In the genomic region with DNA sequence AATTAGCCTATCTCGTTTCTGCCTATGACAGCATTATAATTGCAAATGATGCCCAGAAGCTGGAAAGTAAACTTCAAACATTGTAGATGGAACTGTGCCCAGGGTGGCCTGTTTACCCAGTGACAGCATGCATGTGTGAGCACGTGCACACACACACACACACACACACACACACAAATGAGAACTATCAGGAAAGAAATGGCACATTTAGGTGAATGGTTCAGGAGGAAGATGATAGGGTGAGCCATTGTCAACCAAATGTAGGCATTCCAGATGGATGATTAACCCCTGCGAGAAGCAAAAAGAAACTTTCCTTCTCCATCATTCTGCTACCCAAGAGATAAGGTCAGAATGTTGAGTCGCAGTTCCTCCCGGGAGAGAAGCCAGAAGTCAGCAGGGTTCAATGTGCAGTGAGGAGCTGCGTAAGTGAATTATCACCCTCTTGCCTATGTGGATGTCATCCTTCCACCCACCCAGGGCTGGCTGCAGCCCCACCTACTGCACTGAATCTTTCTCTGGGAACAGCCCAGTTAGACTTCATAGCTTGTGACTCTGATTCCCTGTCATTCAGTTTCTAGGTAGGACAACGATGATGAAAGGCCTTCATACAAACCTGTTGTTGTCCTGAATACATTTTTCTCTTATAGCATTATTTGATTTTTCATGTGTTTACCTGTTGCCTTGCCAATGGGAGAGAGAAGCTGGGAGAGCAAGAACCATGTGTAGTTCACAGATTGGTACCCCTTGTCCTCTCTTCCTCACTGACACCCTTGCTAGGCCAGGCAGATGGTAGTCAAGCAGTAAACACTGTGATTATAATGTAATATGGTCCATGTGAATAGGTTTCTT, we compare ENCODE assay signal across 25 cellular contexts. TPM values are rescaled to one million over a fixed set of nuclear protein-coding genes. Genes with fewer than 3 reads are reported as not detected.
DNase-seq lines count a peak whose midpoint lies in the region; ATAC-seq, FAIRE-seq and TF ChIP-seq lines count a peak whose summit lies in the region.
"Had no signal": no experiment of that assay in that cellular context is flagged by ENCODE, and none has a peak within 500 bp of the region (broad histone marks: within the 10 kb centered on the region; RNA-seq: fewer than 3 reads in every experiment).

No MANE protein-coding gene starts in this region.

- no peak for TF ChIP-seq CTCF in fibroblast of villous mesenchyme (IDR thresholded peaks at IDR 0.05; ENCODE audit: insufficient read depth, low read depth, low read length)
- TF ChIP-seq CTCF in tibial nerve (IDR thresholded peaks at IDR 0.05) = no peak

- H3K9me3 ChIP-seq in small intestine (ENCODE audit: control insufficient read depth, low read depth) = no peaks in the 10 kb centered on the region
- H3K9me3 ChIP-seq in tibial nerve = no peaks in the 10 kb centered on the region
- H3K9me3 ChIP-seq: lower lobe of right lung, psoas muscle had no signal

- no peak for TF ChIP-seq POLR2A in tibial nerve (IDR thresholded peaks at IDR 0.05)

- peak overlapping the region in 1 of 2 donors; percentile 24 for H3K27ac ChIP-seq in small intestine (ENCODE audit: low read depth in 1 of 2, low read length in 1 of 2)
- no peak overlapping the region for H3K27ac ChIP-seq in tibial nerve
- H3K27ac ChIP-seq: GM23248, lower lobe of right lung, psoas muscle had no signal

- peaks cover 14% of the 10 kb centered on the region for H3K27me3 Mint-ChIP-seq in T-helper 2 cell treated with Interferon-gamma antibody and Interleukin-4, amounts not matched to agents 5 μg/mL and 100 μg/mL, for 36 hours (ENCODE audit: low read depth)

- no peak for TF ChIP-seq EP300 in tibial nerve (IDR thresholded peaks at IDR 0.05)

- no peak for ATAC-seq in GM19328 (IDR thresholded peaks at IDR 0.05; ENCODE audit: unreplicated experiment)
- ATAC-seq: activated T-cell treated with anti-CD3 and anti-CD28 coated beads, Interleukin-2, amount 50 U/mL, for 72 hours; effector memory CD8-positive, alpha-beta T cell; lower lobe of right lung; natural killer cell; psoas muscle had no signal

- H3K27me3 ChIP-seq in small intestine (ENCODE audit: control insufficient read depth in 2 of 2, insufficient read depth in 2 of 2, low read length in 2 of 2) (no peaks in the 10 kb centered on the region), tibial nerve (no peaks in the 10 kb centered on the region)

- H3K9me3 Mint-ChIP-seq in T-helper 2 cell treated with Interferon-gamma antibody and Interleukin-4, amounts not matched to agents 5 μg/mL and 100 μg/mL, for 36 hours = no peaks in the 10 kb centered on the region
- H3K9me3 Mint-ChIP-seq: activated CD4-positive, alpha-beta memory T cell treated with anti-CD3 and anti-CD28 coated beads, Interleukin-2, amount 10 ng/mL, durations not matched to agents 7 days and 5 days; activated naive CD8-positive, alpha-beta T cell treated with anti-CD3 and anti-CD28 coated beads, Interleukin-2, amount 10 ng/mL, durations not matched to agents 7 days and 5 days; activated T-cell treated with anti-CD3 and anti-CD28 coated beads, Interleukin-2, amount 50 U/mL, for 72 hours; effector memory CD8-positive, alpha-beta T cell; natural killer cell had no signal

- no peak for FAIRE-seq in small intestine (lab: Jason Lieb, UNC)
- FAIRE-seq: RCC 7860 had no signal

- H3K4me3 Mint-ChIP-seq in T-helper 2 cell treated with Interferon-gamma antibody and Interleukin-4, amounts not matched to agents 5 μg/mL and 100 μg/mL, for 36 hours = no peak overlapping the region
- H3K4me3 Mint-ChIP-seq: activated CD4-positive, alpha-beta memory T cell treated with anti-CD3 and anti-CD28 coated beads, Interleukin-2, amount 10 ng/mL, durations not matched to agents 7 days and 5 days; activated naive CD8-positive, alpha-beta T cell treated with anti-CD3 and anti-CD28 coated beads, Interleukin-2, amount 10 ng/mL, durations not matched to agents 7 days and 5 days; activated T-cell treated with anti-CD3 and anti-CD28 coated beads, Interleukin-2, amount 50 U/mL, for 72 hours; effector memory CD8-positive, alpha-beta T cell; natural killer cell had no signal

- H3K4me1 ChIP-seq in small intestine (ENCODE audit: control insufficient read depth in 2 of 2, insufficient read depth in 1 of 2, low read depth in 1 of 2, low read length in 1 of 2) = peaks cover 0 to 2% of the 10 kb centered on the region in 2 donors
- H3K4me1 ChIP-seq in tibial nerve = peaks cover 0 to 13% (median 4%) of the 10 kb centered on the region in 4 donors
- H3K4me1 ChIP-seq: psoas muscle had no signal

- H3K36me3 Mint-ChIP-seq in T-helper 2 cell treated with Interferon-gamma antibody and Interleukin-4, amounts not matched to agents 5 μg/mL and 100 μg/mL, for 36 hours (ENCODE audit: low read depth) = no peaks in the 10 kb centered on the region
- H3K36me3 Mint-ChIP-seq: activated naive CD8-positive, alpha-beta T cell treated with anti-CD3 and anti-CD28 coated beads, Interleukin-2, amount 10 ng/mL, durations not matched to agents 7 days and 5 days; natural killer cell had no signal

- H3K4me3 ChIP-seq in fibroblast of villous mesenchyme (ENCODE audit: low read depth, low read length) (no peak overlapping the region), small intestine (ENCODE audit: low read depth in 1 of 2, low read length in 2 of 2) (no peak overlapping the region), tibial nerve (no peak overlapping the region)
- H3K4me3 ChIP-seq: GM23248, lower lobe of right lung, psoas muscle had no signal

- 14 to 49% (median 26%) methylated on average over 7 of the region's 7 CpGs for WGBS in small intestine, 3 donors
- WGBS in tibial nerve, 2 donors = 50 to 58% methylated on average over 7 of the region's 7 CpGs

- peaks cover 3% of the 10 kb centered on the region for H3K4me1 Mint-ChIP-seq in T-helper 2 cell treated with Interferon-gamma antibody and Interleukin-4, amounts not matched to agents 5 μg/mL and 100 μg/mL, for 36 hours (ENCODE audit: low read depth)

- DNase-seq in DMS53 (lab: John Stamatoyannopoulos, UW) (peak; percentile 51), DMS53 treated with DMSO at 0.1 percent for 48 hours (lab: John Stamatoyannopoulos, UW; ENCODE audit: unreplicated experiment) (no peak), SHP77 (lab: John Stamatoyannopoulos, UW) (peak; percentile 15 to 35), fibroblast of villous mesenchyme (ENCODE audit: low read depth) (peak; percentile 12), small intestine (peak; percentile 83), tibial nerve (ENCODE audit: low spot score in 2 of 2) (no peak)
- no peak for DNase-seq in T-helper 2 cell treated with Interferon-gamma antibody and Interleukin-4, amounts not matched to agents 5 μg/mL and 100 μg/mL, for 36 hours (ENCODE audit: low spot score)
- DNase-seq: 8988T; activated CD4-positive, alpha-beta memory T cell treated with anti-CD3 and anti-CD28 coated beads, Interleukin-2, amount 10 ng/mL, durations not matched to agents 7 days and 5 days; activated naive CD8-positive, alpha-beta T cell treated with anti-CD3 and anti-CD28 coated beads, Interleukin-2, amount 10 ng/mL, durations not matched to agents 7 days and 5 days; activated T-cell treated with anti-CD3 and anti-CD28 coated beads, Interleukin-2, amount 50 U/mL, for 72 hours; C1 segment of cervical spinal cord; central memory CD4-positive, alpha-beta T cell; effector memory CD8-positive, alpha-beta T cell; GM23248; lower lobe of right lung; natural killer cell; NCI-H1694; NCI-H524 treated with DMSO at 0.1 percent for 48 hours; psoas muscle; stimulated activated CD4-positive, alpha-beta T cell treated with anti-CD3 and anti-CD28 coated beads, Interleukin-12 subunit alpha, Interleukin-12 subunit beta, amount 100 ng/mL, for 4 hours; stimulated activated naive CD4-positive, alpha-beta T cell treated with Interleukin-2 at 50 U/mL for 16 hours; SW 1271 had no signal

- no peaks in the 10 kb centered on the region for H3K36me3 ChIP-seq in small intestine (ENCODE audit: control insufficient read depth in 2 of 2, insufficient read depth in 2 of 2, low read length in 2 of 2)
- no peaks in the 10 kb centered on the region for H3K36me3 ChIP-seq in tibial nerve
- H3K36me3 ChIP-seq: lower lobe of right lung had no signal

- no peak overlapping the region for H3K27ac Mint-ChIP-seq in T-helper 2 cell treated with Interferon-gamma antibody and Interleukin-4, amounts not matched to agents 5 μg/mL and 100 μg/mL, for 36 hours
- H3K27ac Mint-ChIP-seq: activated CD4-positive, alpha-beta memory T cell treated with anti-CD3 and anti-CD28 coated beads, Interleukin-2, amount 10 ng/mL, durations not matched to agents 7 days and 5 days; activated naive CD8-positive, alpha-beta T cell treated with anti-CD3 and anti-CD28 coated beads, Interleukin-2, amount 10 ng/mL, durations not matched to agents 7 days and 5 days; activated T-cell treated with anti-CD3 and anti-CD28 coated beads, Interleukin-2, amount 50 U/mL, for 72 hours; effector memory CD8-positive, alpha-beta T cell; natural killer cell had no signal

RNA-seq across cellular contexts. Expression of gene APOB, which starts 3.5 kb away (rescaled TPM):
- under 0.01 TPM in 2 replicates for total RNA-seq in fibroblast of villous mesenchyme
- polyA plus RNA-seq in small intestine = 100 to 1,000 TPM in 2 of 3 donors, 10 to 100 TPM in 1; 14.1 to 140 (median 136) TPM
- 1 to 10 TPM; 2.1 to 4.2 (median 2.9) TPM for total RNA-seq in tibial nerve
- total RNA-seq: activated CD4-positive, alpha-beta memory T cell treated with anti-CD3 and anti-CD28 coated beads, Interleukin-2, amount 10 ng/mL, durations not matched to agents 7 days and 5 days; activated naive CD8-positive, alpha-beta T cell treated with anti-CD3 and anti-CD28 coated beads, Interleukin-2, amount 10 ng/mL, durations not matched to agents 7 days and 5 days; activated T-cell treated with anti-CD3 and anti-CD28 coated beads, Interleukin-2, amount 50 U/mL, for 72 hours; GM23248; natural killer cell had no signal
- polyA plus RNA-seq: GM23248 had no signal

Comparison
In these comparisons a context has a peak if more than half of its experiments do, and no peak if none do; other contexts are left out.
1. DNase-seq: peak in DMS53 (single experiment), SHP77 (2 of 2), fibroblast of villous mesenchyme (single experiment) and small intestine (single experiment); none in DMS53 treated with DMSO at 0.1 percent for 48 hours (single experiment), T-helper 2 cell treated with Interferon-gamma antibody and Interleukin-4, amounts not matched to agents 5 μg/mL and 100 μg/mL, for 36 hours (single experiment) and tibial nerve (0 of 2).